20 cellular contexts compared by ENCODE assay signal in genomic region chr9:88259041-88259440, GRCh38.
A peak's percentile ranks its signal among the peaks of the same experiment; 100 is the strongest.
DNase-seq lines count a peak whose midpoint lies in the region; ATAC-seq and TF ChIP-seq lines count a peak whose summit lies in the region.
"Had no signal": no experiment of that assay in that cellular context is flagged by ENCODE, and none has a peak within 500 bp of the region (broad histone marks: within the 10 kb centered on the region; RNA-seq: fewer than 3 reads in every experiment).

No MANE protein-coding gene starts in this region.

- peaks cover 5% of the 10 kb centered on the region for H3K36me3 Mint-ChIP-seq in endothelial cell (ENCODE audit: low read depth, unreplicated experiment)
- no peaks in the 10 kb centered on the region for H3K36me3 Mint-ChIP-seq in stimulated activated naive B cell treated with anti-CD40 and anti-IgM and Interleukin-4, amounts not matched to agents 10 μg/mL and 1 μg/mL and 100 μg/mL, for 72 hours
- no peaks in the 10 kb centered on the region for H3K36me3 Mint-ChIP-seq in naive thymus-derived CD8-positive, alpha-beta T cell

- H3K27me3 Mint-ChIP-seq in endothelial cell (ENCODE audit: unreplicated experiment) = peaks cover 6% of the 10 kb centered on the region
- peaks cover 0 to 6% of the 10 kb centered on the region in 2 donors for H3K27me3 Mint-ChIP-seq in stimulated activated naive B cell treated with anti-CD40 and anti-IgM and Interleukin-4, amounts not matched to agents 10 μg/mL and 1 μg/mL and 100 μg/mL, for 72 hours
- peaks cover 0 to 2% (median 0%) of the 10 kb centered on the region in 5 donors for H3K27me3 Mint-ChIP-seq in naive thymus-derived CD8-positive, alpha-beta T cell

- peak overlapping the region; percentile 97 for H3K27ac Mint-ChIP-seq in endothelial cell (ENCODE audit: unreplicated experiment)
- peak overlapping the region; percentile 33 for H3K27ac Mint-ChIP-seq in stimulated activated naive B cell treated with anti-CD40 and anti-IgM and Interleukin-4, amounts not matched to agents 10 μg/mL and 1 μg/mL and 100 μg/mL, for 72 hours
- H3K27ac Mint-ChIP-seq in naive thymus-derived CD8-positive, alpha-beta T cell = no peak overlapping the region

- POLR2A ChIA-PET in naive thymus-derived CD8-positive, alpha-beta T cell (lab: Charles Lee) = no interaction called here

- DNase-seq in NCI-H69 (lab: John Stamatoyannopoulos, UW) (peak; percentile 6), endothelial cell (ENCODE audit: low spot score) (no peak), myocyte (ENCODE audit: low read depth) (peak; percentile 24), mesenteric fat pad (ENCODE audit: low spot score) (no peak), DMS 273 (lab: John Stamatoyannopoulos, UW; ENCODE audit: unreplicated experiment) (no peak)
- no peak for DNase-seq in stimulated activated naive B cell treated with anti-CD40 and anti-IgM and Interleukin-4, amounts not matched to agents 10 μg/mL and 1 μg/mL and 100 μg/mL, for 72 hours
- DNase-seq in naive thymus-derived CD8-positive, alpha-beta T cell = no peak
- DNase-seq: DND-41; GDM1; H7; MM.1S; NCI-H1105; NCI-H1694 treated with DMSO at 0.1 percent for 48 hours; NCI-H2107; NCI-H2227 treated with DMSO at 0.1 percent for 48 hours; NCI-H524 treated with DMSO at 0.1 percent for 48 hours; NK-92 treated with Interleukin-12 subunit alpha and Interleukin-12 subunit beta, amount 100 ng/mL, for 24 hours had no signal

- TF ChIP-seq CTCF in endothelial cell (IDR thresholded peaks at IDR 0.05; ENCODE audit: unreplicated experiment) = no peak

- ATAC-seq in stimulated activated naive B cell treated with anti-CD40 and anti-IgM and Interleukin-4, amounts not matched to agents 10 μg/mL and 1 μg/mL and 100 μg/mL, for 72 hours (replicated peaks) = no peak
- ATAC-seq in HG02759 (IDR thresholded peaks at IDR 0.05; ENCODE audit: unreplicated experiment) = no peak
- no peak for ATAC-seq in naive thymus-derived CD8-positive, alpha-beta T cell
- ATAC-seq: A549, HepG2 had no signal

- H3K4me1 Mint-ChIP-seq in endothelial cell (ENCODE audit: unreplicated experiment) = peaks cover 51% of the 10 kb centered on the region
- H3K4me1 Mint-ChIP-seq in stimulated activated naive B cell treated with anti-CD40 and anti-IgM and Interleukin-4, amounts not matched to agents 10 μg/mL and 1 μg/mL and 100 μg/mL, for 72 hours = peaks cover 0 to 4% of the 10 kb centered on the region in 2 donors
- H3K4me1 Mint-ChIP-seq in naive thymus-derived CD8-positive, alpha-beta T cell = peaks cover 0 to 8% (median 3%) of the 10 kb centered on the region in 4 donors

- no peaks in the 10 kb centered on the region for H3K9me3 Mint-ChIP-seq in endothelial cell (ENCODE audit: unreplicated experiment)
- H3K9me3 Mint-ChIP-seq in stimulated activated naive B cell treated with anti-CD40 and anti-IgM and Interleukin-4, amounts not matched to agents 10 μg/mL and 1 μg/mL and 100 μg/mL, for 72 hours = peaks cover 0 to under 1% of the 10 kb centered on the region in 2 donors
- H3K9me3 Mint-ChIP-seq in naive thymus-derived CD8-positive, alpha-beta T cell = peaks cover 0 to 5% (median 2%) of the 10 kb centered on the region in 9 donors

- H3K4me3 Mint-ChIP-seq in endothelial cell (ENCODE audit: unreplicated experiment) = peak overlapping the region; percentile 62
- no peak overlapping the region for H3K4me3 Mint-ChIP-seq in stimulated activated naive B cell treated with anti-CD40 and anti-IgM and Interleukin-4, amounts not matched to agents 10 μg/mL and 1 μg/mL and 100 μg/mL, for 72 hours
- H3K4me3 Mint-ChIP-seq in naive thymus-derived CD8-positive, alpha-beta T cell = no peak overlapping the region

Comparison
In these comparisons a context has a peak if more than half of its experiments do, and no peak if none do; other contexts are left out.
1. DNase-seq: peak in NCI-H69 (single experiment) and myocyte (single experiment); none in endothelial cell (single experiment), stimulated activated naive B cell treated with anti-CD40 and anti-IgM and Interleukin-4, amounts not matched to agents 10 μg/mL and 1 μg/mL and 100 μg/mL, for 72 hours (single experiment), mesenteric fat pad (single experiment), naive thymus-derived CD8-positive, alpha-beta T cell (0 of 10) and DMS 273 (single experiment).
2. H3K27ac Mint-ChIP-seq: peak in endothelial cell (single experiment) and stimulated activated naive B cell treated with anti-CD40 and anti-IgM and Interleukin-4, amounts not matched to agents 10 μg/mL and 1 μg/mL and 100 μg/mL, for 72 hours (single experiment); none in naive thymus-derived CD8-positive, alpha-beta T cell (0 of 10).